ENCODE assay signal across 8 cellular contexts in genomic region chr17:63698886-63699637, GRCh38. TPM values are rescaled to one million over a fixed set of nuclear protein-coding genes. Genes with fewer than 3 reads are reported as not detected.
DNase-seq lines count a peak whose midpoint lies in the region; ATAC-seq, FAIRE-seq and TF ChIP-seq lines count a peak whose summit lies in the region.

No MANE protein-coding gene starts in this region.

- no peak overlapping the region for H4K91ac ChIP-seq in H9 (ENCODE audit: insufficient read length, low read depth, low read length)

- H3K36me3 Mint-ChIP-seq in H9 (ENCODE audit: insufficient read depth in 1 of 3, low read depth in 3 of 3), result peaks cover 4 to 41% (median 14%) of the 10 kb centered on the region in 3 experiments
- H3K36me3 Mint-ChIP-seq in activated T-cell treated with anti-CD3 and anti-CD28 coated beads, Interleukin-2, amount 50 U/mL, for 24 hours (ENCODE audit: low read depth), result peaks cover 72% of the 10 kb centered on the region

- H2BK20ac ChIP-seq in H9 (ENCODE audit: low read depth, low read length, poor library complexity, severe bottlenecking), result no peak overlapping the region

- no peak overlapping the region for H3K18ac ChIP-seq in H9 (ENCODE audit: insufficient read length, low read depth, low read length)

- no peak overlapping the region for H3K14ac ChIP-seq in H9 (ENCODE audit: insufficient read depth, low read length)

- peak overlapping the region; percentile 97 for H3K4me3 ChIP-seq in OCI-LY3 (ENCODE audit: low read length)
- peak overlapping the region; percentile 14 to 62 (median 38) for H3K4me3 ChIP-seq in pancreas
- peak overlapping the region; percentile 57 for H3K4me3 ChIP-seq in upper lobe of right lung

- H2BK15ac ChIP-seq in H9 (ENCODE audit: low read depth, low read length), result no peak overlapping the region

- peak overlapping the region; percentile 1 for H3K9ac ChIP-seq in H9 (ENCODE audit: extremely low read depth, insufficient read length, low read length)
- H3K9ac ChIP-seq in OCI-LY3 (ENCODE audit: low read length), result peak overlapping the region; percentile 99

- no CpG with 5 or more reads among the region's 45 CpGs for WGBS in H9 (ENCODE audit: extremely low coverage, insufficient read length, low lambda C conversion rate)
- WGBS in pancreas, 2 donors, result 18 to 19% methylated on average over 27 to 45 of the region's 45 CpGs

- H4K5ac ChIP-seq in H9 (ENCODE audit: insufficient read length, low read depth, low read length), result no peak overlapping the region

- H3K79me2 ChIP-seq in H9 (ENCODE audit: insufficient read depth, low read length) (no peaks in the 10 kb centered on the region), OCI-LY3 (ENCODE audit: low read length) (peaks cover 29% of the 10 kb centered on the region)

- peaks cover 5% of the 10 kb centered on the region for H3K27me3 Mint-ChIP-seq in H9 (ENCODE audit: low read depth)
- no peaks in the 10 kb centered on the region for H3K27me3 Mint-ChIP-seq in activated T-cell treated with anti-CD3 and anti-CD28 coated beads, Interleukin-2, amount 50 U/mL, for 24 hours

- no peak overlapping the region for H3K4ac ChIP-seq in H9 (ENCODE audit: low read depth, low read length)

- TF ChIP-seq CTCF in H9 (conservative IDR thresholded peaks at IDR 0.05) (no peak), OCI-LY3 (IDR thresholded peaks at IDR 0.05; ENCODE audit: low read depth, low read length) (no peak), foreskin keratinocyte (conservative IDR thresholded peaks at IDR 0.05) (no peak), pancreas (IDR thresholded peaks at IDR 0.05) (no peak), upper lobe of right lung (IDR thresholded peaks at IDR 0.05) (no peak)

- no peak overlapping the region for H4K8ac ChIP-seq in H9 (replicated peaks; ENCODE audit: insufficient read length, low read depth, low read length)

- no peaks in the 10 kb centered on the region; the same call in 1 of the 2 replicates for H3K4me1 ChIP-seq in H9 (ENCODE audit: insufficient read depth, low read length)
- H3K4me1 ChIP-seq in OCI-LY3 (ENCODE audit: low read length), result peaks cover 58% of the 10 kb centered on the region
- H3K4me1 ChIP-seq in foreskin keratinocyte, result no peaks in the 10 kb centered on the region
- H3K4me1 ChIP-seq in pancreas, result no peaks in the 10 kb centered on the region
- peaks cover 28% of the 10 kb centered on the region for H3K4me1 ChIP-seq in upper lobe of right lung

- H2AFZ ChIP-seq in H9 (ENCODE audit: low read length), result no peak overlapping the region
- no peak overlapping the region for H2AFZ ChIP-seq in OCI-LY3 (ENCODE audit: low read depth, low read length)

- H3K56ac ChIP-seq in H9 (ENCODE audit: insufficient read length, low read depth, low read length), result no peak overlapping the region

- H2BK5ac ChIP-seq in H9 (ENCODE audit: insufficient read length, low read length), result no peak overlapping the region

- H3K4me2 ChIP-seq in H9 (ENCODE audit: insufficient read depth, insufficient read length, low read length) (peak overlapping the region; percentile 41), OCI-LY3 (ENCODE audit: low read length) (peak overlapping the region; percentile 99)

- no peak overlapping the region for H3K27ac ChIP-seq in H9 (ENCODE audit: insufficient read length, low read depth, low read length)
- H3K27ac ChIP-seq in OCI-LY3 (ENCODE audit: low read length), result peak overlapping the region; percentile 91
- no peak overlapping the region for H3K27ac ChIP-seq in foreskin keratinocyte
- peak overlapping the region in 3 of 4 donors; percentile 16 to 67 (median 37) for H3K27ac ChIP-seq in pancreas
- peak overlapping the region; percentile 82 for H3K27ac ChIP-seq in upper lobe of right lung

- H4K20me1 ChIP-seq in H9 (ENCODE audit: control insufficient read depth, insufficient read depth, insufficient read length) (no peaks in the 10 kb centered on the region), OCI-LY3 (ENCODE audit: insufficient read depth, low read length) (peaks cover 10% of the 10 kb centered on the region; the same call in 1 of the 2 replicates)

- H3K4me1 Mint-ChIP-seq in H9, result peaks cover 43 to 48% of the 10 kb centered on the region in 2 experiments
- H3K4me1 Mint-ChIP-seq in activated T-cell treated with anti-CD3 and anti-CD28 coated beads, Interleukin-2, amount 50 U/mL, for 24 hours (ENCODE audit: low read depth), result peaks cover 74% of the 10 kb centered on the region

- no peak overlapping the region for H2BK120ac ChIP-seq in H9 (ENCODE audit: low read depth, low read length, poor library complexity, severe bottlenecking)

- DNase-seq in ELR (ENCODE audit: low read depth), result peak; percentile 42
- DNase-seq in H9, result peak; percentile 75
- DNase-seq in activated T-cell treated with anti-CD3 and anti-CD28 coated beads, Interleukin-2, amount 50 U/mL, for 24 hours, result peak; percentile 86
- no peak for DNase-seq in foreskin keratinocyte
- DNase-seq in pancreas, result peak in 3 of 6 donors; percentile 66 to 85 (median 69)
- DNase-seq in upper lobe of right lung, result peak; percentile 84
- DNase-seq in H54 (ENCODE audit: insufficient read length, low spot score), result no peak

- intact Hi-C loops in pancreas (cut with DNase I), result no loop called here
- intact Hi-C loops in upper lobe of right lung (cut with DNase I), result no loop called here

- peaks cover 43% of the 10 kb centered on the region for H3K36me3 ChIP-seq in OCI-LY3 (replicated peaks; ENCODE audit: low read depth, low read length)
- peaks cover 0 to 3% (median 2%) of the 10 kb centered on the region in 3 donors for H3K36me3 ChIP-seq in pancreas
- H3K36me3 ChIP-seq in upper lobe of right lung, result peaks cover 22% of the 10 kb centered on the region

- H2BK12ac ChIP-seq in H9 (ENCODE audit: insufficient read length, low read depth, low read length), result no peak overlapping the region

- no peak overlapping the region for H3T11ph ChIP-seq in H9 (ENCODE audit: low read length)

- no peaks in the 10 kb centered on the region for H3K9me3 ChIP-seq in H9 (ENCODE audit: control insufficient read depth, low read depth, low read length)
- peaks cover 8% of the 10 kb centered on the region; the same call in 1 of the 2 replicates for H3K9me3 ChIP-seq in OCI-LY3 (ENCODE audit: insufficient read depth, low read length)
- H3K9me3 ChIP-seq in pancreas, result no peaks in the 10 kb centered on the region
- no peaks in the 10 kb centered on the region for H3K9me3 ChIP-seq in upper lobe of right lung

- no peaks in the 10 kb centered on the region for H3K79me1 ChIP-seq in H9 (ENCODE audit: insufficient read depth, low read depth, low read length, poor library complexity, severe bottlenecking)

- H3K23ac ChIP-seq in H9 (ENCODE audit: insufficient read length, low read depth, low read length), result no peak overlapping the region

- no peak for TF ChIP-seq POLR2A in H54 (IDR thresholded peaks at IDR 0.05; ENCODE audit: low read depth, low read length)

- H2AK5ac ChIP-seq in H9 (ENCODE audit: insufficient read length, low read length), result no peak overlapping the region

- H3K27ac Mint-ChIP-seq in H9, result no peak overlapping the region
- H3K27ac Mint-ChIP-seq in activated T-cell treated with anti-CD3 and anti-CD28 coated beads, Interleukin-2, amount 50 U/mL, for 24 hours, result peak overlapping the region; percentile 94

- FAIRE-seq in pancreas (lab: Jason Lieb, UNC) (no peak), H54 (lab: Jason Lieb, UNC) (no peak)

- no peaks in the 10 kb centered on the region for H3K9me3 Mint-ChIP-seq in H9
- no peaks in the 10 kb centered on the region for H3K9me3 Mint-ChIP-seq in activated T-cell treated with anti-CD3 and anti-CD28 coated beads, Interleukin-2, amount 50 U/mL, for 24 hours

- H3K27me3 ChIP-seq in H9 (ENCODE audit: insufficient read depth, low read length) (no peaks in the 10 kb centered on the region), OCI-LY3 (ENCODE audit: low read depth, low read length) (no peaks in the 10 kb centered on the region), foreskin keratinocyte (peaks cover 6% of the 10 kb centered on the region), pancreas (no peaks in the 10 kb centered on the region), upper lobe of right lung (no peaks in the 10 kb centered on the region)

- ATAC-seq in foreskin keratinocyte (peak; percentile 23), pancreas (peak; percentile 19 to 34 (median 26)), upper lobe of right lung (peak; percentile 41)

- H3K4me3 Mint-ChIP-seq in H9, result peak overlapping the region; percentile 74 to 82
- H3K4me3 Mint-ChIP-seq in activated T-cell treated with anti-CD3 and anti-CD28 coated beads, Interleukin-2, amount 50 U/mL, for 24 hours, result peak overlapping the region; percentile 85

- peaks cover 20% of the 10 kb centered on the region for H3K23me2 ChIP-seq in H9 (ENCODE audit: insufficient read length, low read depth, low read length, poor library complexity, severe bottlenecking)

RNA-seq across cellular contexts. Expression of gene LIMD2, which starts 0.9 kb away (rescaled TPM):
- total RNA-seq in H9 (2021) (93.5 and 94.4 TPM in 2 replicates), foreskin keratinocyte (15.2 and 19.2 TPM in 2 replicates), pancreas (10 to 100 TPM in 1 of 6 donors, 1 to 10 TPM in 5; 1.4 to 15.9 (median 4.7) TPM), upper lobe of right lung (22.9 TPM)
- polyA plus RNA-seq in foreskin keratinocyte (27.0 and 34.3 TPM in 2 replicates), pancreas (10 to 100 TPM; 10.9 to 16.6 TPM)

RNA-seq across cellular contexts. Expression of gene STRADA, which starts 42.5 kb away (rescaled TPM):
- total RNA-seq in H9 (2021), result 34.5 and 35.0 TPM in 2 replicates
- total RNA-seq in foreskin keratinocyte, result 18.1 and 18.8 TPM in 2 replicates
- 18.4 and 18.8 TPM in 2 replicates for polyA plus RNA-seq in foreskin keratinocyte
- 10 to 100 TPM in 5 of 6 donors, 1 to 10 TPM in 1; 8.3 to 15.4 (median 12.1) TPM for total RNA-seq in pancreas
- polyA plus RNA-seq in pancreas, result 10 to 100 TPM; 18.3 to 26.7 TPM
- total RNA-seq in upper lobe of right lung, result 30.2 TPM

Comparison
In these comparisons a context has a peak if more than half of its experiments do, and no peak if none do; other contexts are left out.
1. DNase-seq: peak in ELR (single experiment), H9 (single experiment), activated T-cell treated with anti-CD3 and anti-CD28 coated beads, Interleukin-2, amount 50 U/mL, for 24 hours (single experiment) and upper lobe of right lung (single experiment); none in foreskin keratinocyte (0 of 2) and H54 (single experiment).
2. H3K27ac ChIP-seq: peak in OCI-LY3 (single experiment), pancreas (3 of 4) and upper lobe of right lung (single experiment); none in H9 (single experiment) and foreskin keratinocyte (single experiment).
3. H3K4me3 ChIP-seq: peak in every context shown above with its lines; median percentile 97 in OCI-LY3; 57 in upper lobe of right lung; 38 in pancreas.
4. Peak in every context shown above with its lines, with median percentiles within 50 percentile points of each other: ATAC-seq.